In genomic region chr5:94812232-94812631, GRCh38 we compare ENCODE assay signal across 24 cellular contexts.
"Had no signal": no experiment of that assay in that cellular context is flagged by ENCODE, and none has a peak within 500 bp of the region (broad histone marks: within the 10 kb centered on the region; RNA-seq: fewer than 3 reads in every experiment).

No MANE protein-coding gene starts in this region.

- H3K9me3 Mint-ChIP-seq: naive B cell; nephron; stimulated activated memory B cell treated with anti-CD40 and anti-IgM and Interleukin-4, amounts not matched to agents 10 μg/mL and 1 μg/mL and 100 μg/mL, for 72 hours; stimulated activated naive CD8-positive, alpha-beta T cell treated with anti-CD3 and anti-CD28 coated beads, Interleukin-15, Interleukin-2, amounts not matched to agents 100 ng/mL and 50 ng/mL, for 24 hours had no signal

- H3K4me3 ChIP-seq: hepatocyte, lung, psoas muscle, spleen, tibial artery, upper lobe of left lung, uterus had no signal

- H3K4me2 ChIP-seq: hepatocyte had no signal

- H3K36me3 Mint-ChIP-seq: naive B cell; stimulated activated memory B cell treated with anti-CD40 and anti-IgM and Interleukin-4, amounts not matched to agents 10 μg/mL and 1 μg/mL and 100 μg/mL, for 72 hours had no signal

- H3K4me1 ChIP-seq: foreskin keratinocyte, psoas muscle, spleen, tibial artery, upper lobe of left lung, uterus had no signal

- H3K79me2 ChIP-seq: hepatocyte had no signal

- DNase-seq: dermis blood vessel endothelial cell; erythroblast; foreskin keratinocyte; head of caudate nucleus; left colon; left ventricle myocardium superior; mesendoderm; naive B cell; psoas muscle; retina; spleen; stimulated activated CD4-positive, alpha-beta T cell treated with anti-CD3 and anti-CD28 coated beads, Interleukin-15, amount 100 ng/mL, for 24 hours; stimulated activated CD4-positive, alpha-beta T cell treated with anti-CD3 and anti-CD28 coated beads, Interleukin-1b, Interleukin-23, amount 100 ng/mL, for 48 hours; stimulated activated CD4-positive, alpha-beta T cell treated with anti-CD3 and anti-CD28 coated beads, Interleukin-4, amount 100 ng/mL, for 24 hours; tibial artery; upper lobe of left lung; uterus had no signal

- H3K4me1 Mint-ChIP-seq: naive B cell; nephron; stimulated activated memory B cell treated with anti-CD40 and anti-IgM and Interleukin-4, amounts not matched to agents 10 μg/mL and 1 μg/mL and 100 μg/mL, for 72 hours had no signal

- H3K36me3 ChIP-seq: spleen, tibial artery, upper lobe of left lung, uterus had no signal

- H3K27me3 Mint-ChIP-seq: naive B cell had no signal

- H3K27me3 ChIP-seq: hepatocyte, spleen, tibial artery, upper lobe of left lung, uterus had no signal

- H3K27ac Mint-ChIP-seq: naive B cell; nephron; stimulated activated memory B cell treated with anti-CD40 and anti-IgM and Interleukin-4, amounts not matched to agents 10 μg/mL and 1 μg/mL and 100 μg/mL, for 72 hours; stimulated activated naive CD8-positive, alpha-beta T cell treated with anti-CD3 and anti-CD28 coated beads, Interleukin-15, Interleukin-2, amounts not matched to agents 100 ng/mL and 50 ng/mL, for 24 hours had no signal

- H3K9me3 ChIP-seq: psoas muscle, spleen, tibial artery, upper lobe of left lung, uterus had no signal

- H3K27ac ChIP-seq: foreskin keratinocyte, hepatocyte, psoas muscle, spleen, tibial artery, upper lobe of left lung, uterus had no signal

- FAIRE-seq: endothelial cell of umbilical vein had no signal

- H2AFZ ChIP-seq: hepatocyte had no signal

- H3K4me3 Mint-ChIP-seq: naive B cell; nephron; stimulated activated memory B cell treated with anti-CD40 and anti-IgM and Interleukin-4, amounts not matched to agents 10 μg/mL and 1 μg/mL and 100 μg/mL, for 72 hours; stimulated activated naive CD8-positive, alpha-beta T cell treated with anti-CD3 and anti-CD28 coated beads, Interleukin-15, Interleukin-2, amounts not matched to agents 100 ng/mL and 50 ng/mL, for 24 hours had no signal

- ATAC-seq: foreskin keratinocyte; left colon; left ventricle myocardium superior; psoas muscle; sciatic nerve; stimulated activated memory B cell treated with anti-CD40 and anti-IgM and Interleukin-4, amounts not matched to agents 10 μg/mL and 1 μg/mL and 100 μg/mL, for 72 hours had no signal
